Comparison of ENCODE assay signal across 16 cellular contexts in genomic region chr6:142918339-142919042, GRCh38. TPM values are rescaled to one million over a fixed set of nuclear protein-coding genes. Genes with fewer than 3 reads are reported as not detected.
DNase-seq lines count a peak whose midpoint lies in the region; ATAC-seq and TF ChIP-seq lines count a peak whose summit lies in the region.
"Had no signal": no experiment of that assay in that cellular context is flagged by ENCODE, and none has a peak within 500 bp of the region (broad histone marks: within the 10 kb centered on the region; RNA-seq: fewer than 3 reads in every experiment).

No MANE protein-coding gene starts in this region.

- POLR2A ChIA-PET in activated CD4-positive, alpha-beta memory T cell treated with anti-CD3 and anti-CD28 coated beads for 36 hours (lab: Charles Lee) = interaction anchor here (1.1 kb wide), 1 partner anchor 11 kb away, joined by 3 read pairs; no protein-coding TSS in a partner anchor
- POLR2A ChIA-PET in activated CD4-positive, alpha-beta memory T cell treated with anti-CD3 and anti-CD28 coated beads, Interleukin-2, amount 10 ng/mL, durations not matched to agents 7 days and 5 days (lab: Charles Lee) = interaction anchor here (0.6 to 8.0 kb wide), 7 partner anchors 9 to 28 kb away, joined by 3 to 81 read pairs (median 4); no protein-coding TSS in a partner anchor

- peaks cover 64% of the 10 kb centered on the region for H3K4me1 Mint-ChIP-seq in activated CD4-positive, alpha-beta memory T cell treated with anti-CD3 and anti-CD28 coated beads for 36 hours (ENCODE audit: low read depth)
- H3K4me1 Mint-ChIP-seq in activated CD4-positive, alpha-beta memory T cell treated with anti-CD3 and anti-CD28 coated beads, Interleukin-2, amount 10 ng/mL, durations not matched to agents 7 days and 5 days = peaks cover 46% of the 10 kb centered on the region

- DNase-seq in activated CD4-positive, alpha-beta memory T cell treated with anti-CD3 and anti-CD28 coated beads for 36 hours = no peak
- DNase-seq in activated CD4-positive, alpha-beta memory T cell treated with anti-CD3 and anti-CD28 coated beads, Interleukin-2, amount 10 ng/mL, durations not matched to agents 7 days and 5 days = no peak
- peak; percentile 98 for DNase-seq in LHCN-M2 (ENCODE audit: low read depth)
- no peak for DNase-seq in dorsolateral prefrontal cortex
- no peak for DNase-seq in sciatic nerve (ENCODE audit: low spot score)
- DNase-seq in SW 1271 (lab: John Stamatoyannopoulos, UW) = no peak
- DNase-seq: left cardiac atrium, MM.1S, NCI-H2081, NCI-H748 treated with DMSO at 0.1 percent for 48 hours, RPMI8226 had no signal

- intact Hi-C loops in activated CD4-positive, alpha-beta memory T cell treated with anti-CD3 and anti-CD28 coated beads for 36 hours (cut with micrococcal nuclease) = no loop called here
- intact Hi-C loops in dorsolateral prefrontal cortex (cut with DNase I) = no loop called here
- intact Hi-C loops in sciatic nerve (cut with DNase I) = no loop called here

- peak in 2 of 56 donors; percentile 11 to 12 for TF ChIP-seq CTCF in dorsolateral prefrontal cortex (IDR thresholded peaks at IDR 0.05 in 54 of 56, conservative IDR thresholded peaks at IDR 0.05 in 2 of 56; ENCODE audit: low read depth in 1 of 56, partially characterized antibody in 56 of 56)

- peak overlapping the region in 38 of 59 donors; percentile 2 to 75 (median 32) for H3K27ac ChIP-seq in dorsolateral prefrontal cortex
- H3K27ac ChIP-seq: A549, esophagus muscularis mucosa had no signal

- peak overlapping the region; percentile 60 for H3K27ac Mint-ChIP-seq in activated CD4-positive, alpha-beta memory T cell treated with anti-CD3 and anti-CD28 coated beads for 36 hours
- H3K27ac Mint-ChIP-seq in activated CD4-positive, alpha-beta memory T cell treated with anti-CD3 and anti-CD28 coated beads, Interleukin-2, amount 10 ng/mL, durations not matched to agents 7 days and 5 days = no peak overlapping the region

- H3K4me3 ChIP-seq in dorsolateral prefrontal cortex = peak overlapping the region in 15 of 59 donors; percentile 1 to 44 (median 13)
- H3K4me3 ChIP-seq: A549, esophagus muscularis mucosa had no signal

- H3K9me3 Mint-ChIP-seq in activated CD4-positive, alpha-beta memory T cell treated with anti-CD3 and anti-CD28 coated beads for 36 hours = no peaks in the 10 kb centered on the region
- no peaks in the 10 kb centered on the region for H3K9me3 Mint-ChIP-seq in activated CD4-positive, alpha-beta memory T cell treated with anti-CD3 and anti-CD28 coated beads, Interleukin-2, amount 10 ng/mL, durations not matched to agents 7 days and 5 days
- H3K9me3 Mint-ChIP-seq: neural crest cell had no signal

- H3K36me3 Mint-ChIP-seq in activated CD4-positive, alpha-beta memory T cell treated with anti-CD3 and anti-CD28 coated beads for 36 hours = peaks cover 6% of the 10 kb centered on the region
- peaks cover 27% of the 10 kb centered on the region for H3K36me3 Mint-ChIP-seq in activated CD4-positive, alpha-beta memory T cell treated with anti-CD3 and anti-CD28 coated beads, Interleukin-2, amount 10 ng/mL, durations not matched to agents 7 days and 5 days (ENCODE audit: low read depth)

- H3K27me3 ChIP-seq in dorsolateral prefrontal cortex = no peaks in the 10 kb centered on the region
- H3K27me3 ChIP-seq: esophagus muscularis mucosa had no signal

- ATAC-seq in sciatic nerve (peak; percentile 67), HG03565 (IDR thresholded peaks at IDR 0.05; ENCODE audit: unreplicated experiment) (no peak), HG03442 (IDR thresholded peaks at IDR 0.05; ENCODE audit: unreplicated experiment) (no peak)
- ATAC-seq: A549 had no signal

- no peaks in the 10 kb centered on the region for H3K27me3 Mint-ChIP-seq in activated CD4-positive, alpha-beta memory T cell treated with anti-CD3 and anti-CD28 coated beads for 36 hours
- H3K27me3 Mint-ChIP-seq in activated CD4-positive, alpha-beta memory T cell treated with anti-CD3 and anti-CD28 coated beads, Interleukin-2, amount 10 ng/mL, durations not matched to agents 7 days and 5 days = no peaks in the 10 kb centered on the region

- H3K4me3 Mint-ChIP-seq in activated CD4-positive, alpha-beta memory T cell treated with anti-CD3 and anti-CD28 coated beads for 36 hours = no peak overlapping the region
- H3K4me3 Mint-ChIP-seq in activated CD4-positive, alpha-beta memory T cell treated with anti-CD3 and anti-CD28 coated beads, Interleukin-2, amount 10 ng/mL, durations not matched to agents 7 days and 5 days = no peak overlapping the region
- H3K4me3 Mint-ChIP-seq: neural crest cell had no signal

- CTCF ChIA-PET in activated CD4-positive, alpha-beta memory T cell treated with anti-CD3 and anti-CD28 coated beads for 36 hours (lab: Charles Lee) = interaction anchor here (0.6 kb wide), 1 partner anchor 1450 kb away, joined by 3 read pairs; no protein-coding TSS in a partner anchor
- CTCF ChIA-PET in activated CD4-positive, alpha-beta memory T cell treated with anti-CD3 and anti-CD28 coated beads, Interleukin-2, amount 10 ng/mL, durations not matched to agents 7 days and 5 days (lab: Charles Lee) = no interaction called here

RNA-seq across cellular contexts. Expression of gene HIVEP2, which starts 26.5 kb away (rescaled TPM):
- 10 to 100 TPM; 24.3 to 25.1 TPM for total RNA-seq in activated CD4-positive, alpha-beta memory T cell treated with anti-CD3 and anti-CD28 coated beads for 36 hours
- 10 to 100 TPM; 30.5 to 32.8 TPM for total RNA-seq in activated CD4-positive, alpha-beta memory T cell treated with anti-CD3 and anti-CD28 coated beads, Interleukin-2, amount 10 ng/mL, durations not matched to agents 7 days and 5 days
- total RNA-seq in LHCN-M2 (2014; rRNA removed) (11.8 and 15.1 TPM in 2 replicates), dorsolateral prefrontal cortex (100 to 1,000 TPM in 29 of 120 experiments, 10 to 100 TPM in 91; 50.6 to 123 (median 88.5) TPM), sciatic nerve (32.0 TPM)
- 4.2 TPM for polyA plus RNA-seq in LHCN-M2 (2012)
